In genomic region chr15:94478763-94479162, GRCh38 we compare ENCODE assay signal across 15 cellular contexts.
A peak's percentile ranks its signal among the peaks of the same experiment; 100 is the strongest.
DNase-seq lines count a peak whose midpoint lies in the region; ATAC-seq lines count a peak whose summit lies in the region.
"Had no signal": no experiment of that assay in that cellular context is flagged by ENCODE, and none has a peak within 500 bp of the region (broad histone marks: within the 10 kb centered on the region; RNA-seq: fewer than 3 reads in every experiment).

No MANE protein-coding gene starts in this region.

- no peak overlapping the region for H3K4me3 ChIP-seq in neuronal stem cell (ENCODE audit: low read length in 2 of 2)
- H3K4me3 ChIP-seq: smooth muscle cell had no signal

- DNase-seq in GM19238 (ENCODE audit: insufficient read length, low spot score) (peak; percentile 2), NCI-H1092 treated with DMSO at 0.1 percent for 48 hours (lab: John Stamatoyannopoulos, UW) (peak; percentile 25), NCI-H748 (lab: John Stamatoyannopoulos, UW; ENCODE audit: unreplicated experiment) (peak; percentile 64), neuronal stem cell (ENCODE audit: low spot score) (no peak), NCI-H82 treated with DMSO at 0.1 percent for 48 hours (lab: John Stamatoyannopoulos, UW; ENCODE audit: unreplicated experiment) (no peak), Right ventricle myocardium superior (no peak)
- no peak for DNase-seq in activated T-cell treated with anti-CD3 and anti-CD28 coated beads, Interleukin-2, amount 50 U/mL, for 4 hours
- DNase-seq: activated CD4-positive, alpha-beta T cell treated with anti-CD3 and anti-CD28 coated beads for 48 hours; activated naive CD8-positive, alpha-beta T cell treated with anti-CD3 and anti-CD28 coated beads, Interleukin-2, amount 50 U/mL, for 24 hours; activated T-cell treated with anti-CD3 and anti-CD28 coated beads, Interleukin-2, amount 50 U/mL, for 1 hour; DMS79; left colon; NCI-H2227 treated with DMSO at 0.1 percent for 48 hours; stimulated activated naive CD8-positive, alpha-beta T cell treated with anti-CD3 and anti-CD28 coated beads, Interleukin-15, amount 100 ng/mL, for 72 hours had no signal

- no peak overlapping the region for H3K18ac ChIP-seq in neuronal stem cell (ENCODE audit: low read length)

- H3K79me1 ChIP-seq in neuronal stem cell (ENCODE audit: low read depth, low read length), result no peaks in the 10 kb centered on the region

- H3K36me3 ChIP-seq in neuronal stem cell (replicated peaks in 1 of 2; ENCODE audit: control insufficient read depth in 2 of 2, insufficient read depth in 2 of 2, low read length in 2 of 2), result no peaks in the 10 kb centered on the region

- H3K9me3 ChIP-seq in neuronal stem cell (replicated peaks in 1 of 2; ENCODE audit: control insufficient read depth in 2 of 2, insufficient read depth in 1 of 2, low read depth in 1 of 2, low read length in 2 of 2), result no peaks in the 10 kb centered on the region

- no peak for ATAC-seq in activated T-cell treated with anti-CD3 and anti-CD28 coated beads, Interleukin-2, amount 50 U/mL, for 4 hours
- ATAC-seq in Right ventricle myocardium superior (ENCODE audit: poor library complexity), result no peak
- ATAC-seq: activated naive CD8-positive, alpha-beta T cell treated with anti-CD3 and anti-CD28 coated beads, Interleukin-2, amount 50 U/mL, for 24 hours; left colon; stimulated activated naive CD8-positive, alpha-beta T cell treated with anti-CD3 and anti-CD28 coated beads, Interleukin-15, amount 100 ng/mL, for 72 hours had no signal

- H2AK5ac ChIP-seq in neuronal stem cell (ENCODE audit: low read depth, low read length), result no peak overlapping the region

- H3K27me3 ChIP-seq in neuronal stem cell (ENCODE audit: control insufficient read depth in 3 of 3, insufficient read depth in 3 of 3, low read depth in 1 of 3, low read length in 3 of 3), result no peaks in the 10 kb centered on the region

- H4K8ac ChIP-seq in neuronal stem cell (ENCODE audit: low read depth, low read length), result no peak overlapping the region

- no CpG with 5 or more reads among the region's 8 CpGs for WGBS in neuronal stem cell (ENCODE audit: extremely low coverage in 2 of 2, insufficient read length in 2 of 2, insufficient replicate concordance in 1 of 2), 2 donors

- H2BK5ac ChIP-seq in neuronal stem cell (ENCODE audit: low read length), result no peak overlapping the region

- peaks cover 16% of the 10 kb centered on the region for H3K9me3 Mint-ChIP-seq in activated T-cell treated with anti-CD3 and anti-CD28 coated beads, Interleukin-2, amount 50 U/mL, for 4 hours

- intact Hi-C loops in Right ventricle myocardium superior (cut with DNase I), result no loop called here

- H2BK120ac ChIP-seq in neuronal stem cell (ENCODE audit: low read depth, low read length), result no peak overlapping the region

- no peaks in the 10 kb centered on the region for H3K4me1 Mint-ChIP-seq in activated T-cell treated with anti-CD3 and anti-CD28 coated beads, Interleukin-2, amount 50 U/mL, for 4 hours (ENCODE audit: low read depth)
- H3K4me1 Mint-ChIP-seq: activated naive CD8-positive, alpha-beta T cell treated with anti-CD3 and anti-CD28 coated beads, Interleukin-2, amount 50 U/mL, for 24 hours; stimulated activated naive CD8-positive, alpha-beta T cell treated with anti-CD3 and anti-CD28 coated beads, Interleukin-15, amount 100 ng/mL, for 72 hours had no signal

- no peak overlapping the region for H3K4me3 Mint-ChIP-seq in activated T-cell treated with anti-CD3 and anti-CD28 coated beads, Interleukin-2, amount 50 U/mL, for 4 hours
- H3K4me3 Mint-ChIP-seq: activated naive CD8-positive, alpha-beta T cell treated with anti-CD3 and anti-CD28 coated beads, Interleukin-2, amount 50 U/mL, for 24 hours; stimulated activated naive CD8-positive, alpha-beta T cell treated with anti-CD3 and anti-CD28 coated beads, Interleukin-15, amount 100 ng/mL, for 72 hours had no signal

- no peak overlapping the region for H2AFZ ChIP-seq in neuronal stem cell (ENCODE audit: low read length)

- H3K9ac ChIP-seq in neuronal stem cell (ENCODE audit: low read depth, low read length, poor library complexity), result no peak overlapping the region

- H3K23ac ChIP-seq in neuronal stem cell (ENCODE audit: low read depth, low read length, poor library complexity), result peak overlapping the region; percentile 70

- no peak overlapping the region for H3K4me2 ChIP-seq in neuronal stem cell (ENCODE audit: insufficient read depth, low read length, poor library complexity, severe bottlenecking)
- H3K4me2 ChIP-seq: smooth muscle cell had no signal

- H2BK12ac ChIP-seq in neuronal stem cell (ENCODE audit: low read length), result no peak overlapping the region

- H3K14ac ChIP-seq in neuronal stem cell (ENCODE audit: low read length), result peak overlapping the region; percentile 12

- no peak overlapping the region for H2BK15ac ChIP-seq in neuronal stem cell (ENCODE audit: low read length)

- no peak overlapping the region for H4K91ac ChIP-seq in neuronal stem cell (ENCODE audit: low read depth, low read length, poor library complexity)

- no peak overlapping the region for H3K4ac ChIP-seq in neuronal stem cell (ENCODE audit: low read length)

- H3K27me3 Mint-ChIP-seq in activated T-cell treated with anti-CD3 and anti-CD28 coated beads, Interleukin-2, amount 50 U/mL, for 4 hours (ENCODE audit: low read depth), result no peaks in the 10 kb centered on the region
- H3K27me3 Mint-ChIP-seq: activated naive CD8-positive, alpha-beta T cell treated with anti-CD3 and anti-CD28 coated beads, Interleukin-2, amount 50 U/mL, for 24 hours; stimulated activated naive CD8-positive, alpha-beta T cell treated with anti-CD3 and anti-CD28 coated beads, Interleukin-15, amount 100 ng/mL, for 72 hours had no signal

- H3K4me1 ChIP-seq in neuronal stem cell (ENCODE audit: control insufficient read depth in 2 of 2, insufficient read depth in 1 of 2, low read depth in 1 of 2, low read length in 2 of 2), result peaks cover 0 to 5% of the 10 kb centered on the region in 2 donors

- H3K27ac ChIP-seq in neuronal stem cell (replicated peaks; ENCODE audit: low read length), result no peak overlapping the region

- H3K36me3 Mint-ChIP-seq in activated T-cell treated with anti-CD3 and anti-CD28 coated beads, Interleukin-2, amount 50 U/mL, for 4 hours (ENCODE audit: insufficient read depth), result peaks cover 66% of the 10 kb centered on the region

Comparison
In these comparisons a context has a peak if more than half of its experiments do, and no peak if none do; other contexts are left out.
1. DNase-seq: peak in GM19238 (single experiment), NCI-H1092 treated with DMSO at 0.1 percent for 48 hours (single experiment) and NCI-H748 (single experiment); none in neuronal stem cell (single experiment), NCI-H82 treated with DMSO at 0.1 percent for 48 hours (single experiment), activated T-cell treated with anti-CD3 and anti-CD28 coated beads, Interleukin-2, amount 50 U/mL, for 4 hours (single experiment) and Right ventricle myocardium superior (single experiment).